In the genomic region with DNA sequence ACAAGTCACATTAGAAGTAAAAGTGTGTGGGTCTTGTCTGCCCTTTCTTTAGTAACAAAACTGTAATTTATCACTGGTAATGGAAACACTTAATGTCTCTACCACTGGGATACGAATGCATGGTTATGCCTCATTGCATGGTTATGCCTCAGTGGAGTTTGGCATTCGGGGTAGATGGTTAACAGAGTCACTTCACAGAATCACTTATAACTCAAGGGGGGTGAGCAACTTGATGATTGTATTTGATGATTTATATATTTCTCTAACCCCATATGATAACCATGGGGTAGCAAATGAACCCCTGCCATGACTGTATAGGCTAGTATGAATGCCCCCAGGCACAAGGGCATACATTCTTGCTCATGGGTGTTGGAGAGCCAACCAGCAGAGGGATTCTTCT, we compare ENCODE assay signal across 23 cellular contexts. TPM values are rescaled to one million over a fixed set of nuclear protein-coding genes. Genes with fewer than 3 reads are reported as not detected.
DNase-seq lines count a peak whose midpoint lies in the region; ATAC-seq and TF ChIP-seq lines count a peak whose summit lies in the region.
"Had no signal": no experiment of that assay in that cellular context is flagged by ENCODE, and none has a peak within 500 bp of the region (broad histone marks: within the 10 kb centered on the region; RNA-seq: fewer than 3 reads in every experiment).

No MANE protein-coding gene starts in this region.

- H3K27ac ChIP-seq in hepatocyte (no peak overlapping the region), psoas muscle (peak overlapping the region; percentile 11)
- H3K27ac ChIP-seq: adrenal gland, left ventricle myocardium inferior, tibial artery had no signal

- no peak overlapping the region for H2AFZ ChIP-seq in hepatocyte

- H3K4me2 ChIP-seq in hepatocyte = peak overlapping the region; percentile 85

- peak overlapping the region; percentile 34; the same call in 1 of the 2 replicates for H3K4me3 ChIP-seq in GM08714 (ENCODE audit: low read length)
- no peak overlapping the region for H3K4me3 ChIP-seq in hepatocyte
- peak overlapping the region; percentile 73 for H3K4me3 ChIP-seq in psoas muscle
- H3K4me3 ChIP-seq: adrenal gland, left ventricle myocardium inferior, mucosa of descending colon, tibial artery had no signal

- no peaks in the 10 kb centered on the region for H4K20me1 ChIP-seq in hepatocyte (ENCODE audit: insufficient read depth, poor library complexity, severe bottlenecking)

- H3K27me3 ChIP-seq in hepatocyte (peaks cover 5% of the 10 kb centered on the region), psoas muscle (ENCODE audit: insufficient read depth in 3 of 3, low read length in 2 of 3) (no peaks in the 10 kb centered on the region)
- H3K27me3 ChIP-seq: sigmoid colon, tibial artery had no signal

- H3K9me3 ChIP-seq in hepatocyte (ENCODE audit: low read depth) = no peaks in the 10 kb centered on the region
- no peaks in the 10 kb centered on the region for H3K9me3 ChIP-seq in psoas muscle
- H3K9me3 ChIP-seq: adrenal gland, left ventricle myocardium inferior, mucosa of descending colon, sigmoid colon had no signal

- H3K9me2 ChIP-seq in hepatocyte (replicated peaks; ENCODE audit: insufficient read depth) = no peaks in the 10 kb centered on the region

- DNase-seq in hepatocyte (ENCODE audit: low spot score) = no peak
- DNase-seq in psoas muscle = no peak
- no peak for DNase-seq in DMS153 treated with DMSO at 0.1 percent for 48 hours (lab: John Stamatoyannopoulos, UW; ENCODE audit: unreplicated experiment)
- no peak for DNase-seq in AG08395 (ENCODE audit: low spot score)
- no peak for DNase-seq in putamen (ENCODE audit: low spot score)
- DNase-seq in cortex of kidney (lab: John Stamatoyannopoulos, UW) = no peak
- DNase-seq: activated CD4-positive, alpha-beta T cell treated with anti-CD3 and anti-CD28 coated beads for 4 hours; adrenal gland; erythroblast; foreskin melanocyte; KG1; left ventricle myocardium inferior; mucosa of descending colon; NCI-H1048; NCI-H1930; SIG-M5; sigmoid colon; stimulated activated naive CD4-positive, alpha-beta T cell; T-helper 1 cell; tibial artery had no signal

- intact Hi-C loops in psoas muscle (cut with DNase I) = loop anchor here in 1 of 2 donors (10.0 kb wide), 1 partner anchor 132 kb away; no protein-coding TSS in a partner anchor

- H3K4me1 ChIP-seq in hepatocyte (ENCODE audit: insufficient read depth) = no peaks in the 10 kb centered on the region
- H3K4me1 ChIP-seq in psoas muscle = no peaks in the 10 kb centered on the region
- H3K4me1 ChIP-seq: adrenal gland had no signal

- peaks cover 8% of the 10 kb centered on the region for H3K79me2 ChIP-seq in hepatocyte

- ATAC-seq in HG03135 (IDR thresholded peaks at IDR 0.05; ENCODE audit: unreplicated experiment) (peak; percentile 51), psoas muscle (no peak)
- ATAC-seq: HCT116, mucosa of descending colon had no signal

- TF ChIP-seq CTCF in hepatocyte (IDR thresholded peaks at IDR 0.05; ENCODE audit: poor library complexity) = no peak
- no peak for TF ChIP-seq CTCF in psoas muscle (IDR thresholded peaks at IDR 0.05)

- H3K36me3 ChIP-seq in hepatocyte (replicated peaks; ENCODE audit: insufficient read depth, low read depth) (no peaks in the 10 kb centered on the region), psoas muscle (ENCODE audit: insufficient read depth in 1 of 2, low read depth in 1 of 2) (no peaks in the 10 kb centered on the region)
- H3K36me3 ChIP-seq: adrenal gland, left ventricle myocardium inferior, sigmoid colon, tibial artery had no signal

- WGBS in hepatocyte (ENCODE audit: low lambda C conversion rate, missing lambda C conversion rate) = 46% methylated on average over 2 of the region's 2 CpGs
- 32 to 68% (median 39%) methylated on average over 2 of the region's 2 CpGs for WGBS in psoas muscle, 3 donors

RNA-seq across cellular contexts. Expression of a gene that starts 1.6 kb away (rescaled TPM):
- 6.9 and 7.9 TPM in 2 replicates for total RNA-seq in hepatocyte
- polyA plus RNA-seq in hepatocyte = 4.9 and 6.4 TPM in 2 replicates
- total RNA-seq in psoas muscle = 10 to 100 TPM in 2 of 4 donors, 1 to 10 TPM in 2; 4.8 to 20.6 (median 11.3) TPM
- polyA plus RNA-seq in psoas muscle = 10 to 100 TPM in 1 of 3 donors, 1 to 10 TPM in 2; 1.8 to 11.0 (median 4.4) TPM
